19 cellular contexts compared by ENCODE assay signal in the genomic region with DNA sequence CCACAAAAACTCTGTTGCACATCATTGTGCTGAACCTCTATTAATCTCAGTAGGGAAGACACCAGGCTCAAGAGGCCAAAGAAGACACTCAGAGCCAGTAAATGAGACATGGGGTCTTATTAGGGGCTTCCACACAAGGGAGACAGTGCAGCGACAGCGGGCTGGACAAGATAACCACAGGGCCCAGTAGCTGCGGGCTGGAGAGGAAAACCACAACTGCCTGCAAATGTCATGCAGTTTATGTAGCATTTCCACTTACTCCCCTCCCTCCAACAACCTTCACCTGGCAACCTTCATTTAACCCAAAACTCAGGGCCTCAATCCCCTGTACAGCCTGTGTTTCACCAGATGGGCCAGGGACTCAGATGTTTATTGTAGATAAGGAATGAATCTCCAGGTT.
"Had no signal": no experiment of that assay in that cellular context is flagged by ENCODE, and none has a peak within 500 bp of the region (broad histone marks: within the 10 kb centered on the region; RNA-seq: fewer than 3 reads in every experiment).

No MANE protein-coding gene starts in this region.

- H3K27ac Mint-ChIP-seq: nephron progenitor cell; stimulated activated memory B cell treated with anti-CD40 and anti-IgM and Interleukin-4, amounts not matched to agents 10 μg/mL and 1 μg/mL and 100 μg/mL, for 72 hours had no signal

- H3K9me3 ChIP-seq: spleen, stomach had no signal

- H3K4me3 Mint-ChIP-seq: nephron progenitor cell; stimulated activated memory B cell treated with anti-CD40 and anti-IgM and Interleukin-4, amounts not matched to agents 10 μg/mL and 1 μg/mL and 100 μg/mL, for 72 hours had no signal

- H3K36me3 Mint-ChIP-seq: stimulated activated memory B cell treated with anti-CD40 and anti-IgM and Interleukin-4, amounts not matched to agents 10 μg/mL and 1 μg/mL and 100 μg/mL, for 72 hours had no signal

- ATAC-seq: heart left ventricle; left lobe of liver; naive thymus-derived CD4-positive, alpha-beta T cell; sciatic nerve; stimulated activated memory B cell treated with anti-CD40 and anti-IgM and Interleukin-4, amounts not matched to agents 10 μg/mL and 1 μg/mL and 100 μg/mL, for 72 hours had no signal

- H3K4me1 ChIP-seq: heart left ventricle, spleen, stomach had no signal

- H3K4me3 ChIP-seq: heart left ventricle, spleen, stomach, thoracic aorta had no signal

- H3K36me3 ChIP-seq: heart left ventricle, spleen, stomach, thoracic aorta had no signal

- H3K4me1 Mint-ChIP-seq: nephron progenitor cell; stimulated activated memory B cell treated with anti-CD40 and anti-IgM and Interleukin-4, amounts not matched to agents 10 μg/mL and 1 μg/mL and 100 μg/mL, for 72 hours had no signal

- H3K27ac ChIP-seq: heart left ventricle, spleen, stomach, thoracic aorta had no signal

- H3K27me3 ChIP-seq: heart left ventricle, stomach had no signal

- DNase-seq: erythroblast; foreskin melanocyte; heart left ventricle; hypothalamus; mammary epithelial cell; naive thymus-derived CD4-positive, alpha-beta T cell; nephron progenitor cell; posterior cingulate gyrus; spleen; stimulated activated CD4-positive, alpha-beta T cell treated with anti-CD3 and anti-CD28 coated beads, Interleukin-15, amount 100 ng/mL, for 24 hours; stimulated activated CD4-positive, alpha-beta T cell treated with anti-CD3 and anti-CD28 coated beads, Interleukin-1b, Interleukin-23, amount 100 ng/mL, for 48 hours; stimulated activated CD4-positive, alpha-beta T cell treated with anti-CD3 and anti-CD28 coated beads, Interleukin-4, amount 100 ng/mL, for 24 hours; stomach; substantia nigra; trophoblast cell had no signal
